20 cellular contexts compared by ENCODE assay signal in genomic region chr22:36037102-36037758, GRCh38.
"Had no signal": no experiment of that assay in that cellular context is flagged by ENCODE, and none has a peak within 500 bp of the region (broad histone marks: within the 10 kb centered on the region; RNA-seq: fewer than 3 reads in every experiment).

No MANE protein-coding gene starts in this region.

- H3K9me3 Mint-ChIP-seq: activated CD4-positive, alpha-beta T cell treated with anti-CD3 and anti-CD28 coated beads, Interleukin-2, amount 10 ng/mL, durations not matched to agents 7 days and 5 days; activated T-cell treated with anti-CD3 and anti-CD28 coated beads, Interleukin-2, amount 50 U/mL, for 72 hours had no signal

- ATAC-seq: activated CD4-positive, CD25-positive, alpha-beta regulatory T cell treated with anti-CD3 and anti-CD28 coated beads, Interleukin-2, amount 50 U/mL, for 24 hours; activated T-cell treated with anti-CD3 and anti-CD28 coated beads, Interleukin-2, amount 50 U/mL, for 72 hours; left colon; stimulated activated naive CD8-positive, alpha-beta T cell treated with anti-CD3 and anti-CD28 coated beads, Interleukin-15, Interleukin-2, amounts not matched to agents 100 U/mL and 50 U/mL, for 24 hours had no signal

- H3K9me3 ChIP-seq: ovary, tibial artery had no signal

- H3K27me3 ChIP-seq: esophagus muscularis mucosa, ovary, tibial artery had no signal

- H3K4me1 ChIP-seq: tibial artery had no signal

- H3K27ac ChIP-seq: esophagus muscularis mucosa, ovary, tibial artery had no signal

- H3K4me3 ChIP-seq: esophagus muscularis mucosa, lung, ovary, tibial artery had no signal

- DNase-seq: activated CD4-positive, alpha-beta T cell treated with anti-CD3 and anti-CD28 coated beads, Interleukin-2, amount 10 ng/mL, durations not matched to agents 7 days and 5 days; activated CD8-positive, alpha-beta memory T cell treated with anti-CD3 and anti-CD28 coated beads, Interleukin-2, amount 50 U/mL, for 48 hours; activated effector memory CD4-positive, alpha-beta T cell treated with anti-CD3 and anti-CD28 coated beads, Interleukin-2, amount 50 U/mL, for 16 hours; activated naive CD4-positive, alpha-beta T cell treated with anti-CD3 and anti-CD28 coated beads, Interleukin-2, amount 50 U/mL, for 16 hours; activated T-cell treated with anti-CD3 and anti-CD28 coated beads, Interleukin-2, amount 50 U/mL, for 72 hours; effector CD8-positive, alpha-beta T cell; left colon; midbrain; ovary; stimulated activated CD4-positive, alpha-beta T cell treated with anti-CD3 and anti-CD28 coated beads, Interleukin-12 subunit alpha, Interleukin-12 subunit beta, amount 100 ng/mL, for 4 hours; stimulated activated CD4-positive, alpha-beta T cell treated with anti-CD3 and anti-CD28 coated beads, Interleukin-1b, Interleukin-23, amount 100 ng/mL, for 48 hours; stimulated activated CD8-positive, alpha-beta memory T cell treated with anti-CD3 and anti-CD28 coated beads, Interleukin-4, amount 100 ng/mL, for 48 hours; stimulated activated naive CD8-positive, alpha-beta T cell treated with anti-CD3 and anti-CD28 coated beads, Interleukin-15, Interleukin-2, amounts not matched to agents 100 U/mL and 50 U/mL, for 24 hours; substantia nigra; tibial artery had no signal

- H3K4me1 Mint-ChIP-seq: activated CD4-positive, alpha-beta T cell treated with anti-CD3 and anti-CD28 coated beads, Interleukin-2, amount 10 ng/mL, durations not matched to agents 7 days and 5 days had no signal

- H3K27ac Mint-ChIP-seq: activated CD4-positive, alpha-beta T cell treated with anti-CD3 and anti-CD28 coated beads, Interleukin-2, amount 10 ng/mL, durations not matched to agents 7 days and 5 days; activated T-cell treated with anti-CD3 and anti-CD28 coated beads, Interleukin-2, amount 50 U/mL, for 72 hours; dendritic cell treated with granulocyte-macrophage colony-stimulating factor and Interleukin-4, amounts not matched to agents 40 ng/mL and 50 ng/mL, for 4 days; T-helper 1 cell treated with Interleukin-12 subunit alpha and Interleukin-12 subunit beta and Interleukin-4 antibody, amounts not matched to agents 30 μg/mL and 1 μg/mL, for 36 hours had no signal

- H3K4me3 Mint-ChIP-seq: activated CD4-positive, alpha-beta T cell treated with anti-CD3 and anti-CD28 coated beads, Interleukin-2, amount 10 ng/mL, durations not matched to agents 7 days and 5 days; activated T-cell treated with anti-CD3 and anti-CD28 coated beads, Interleukin-2, amount 50 U/mL, for 72 hours; dendritic cell treated with granulocyte-macrophage colony-stimulating factor and Interleukin-4, amounts not matched to agents 40 ng/mL and 50 ng/mL, for 4 days; T-helper 1 cell treated with Interleukin-12 subunit alpha and Interleukin-12 subunit beta and Interleukin-4 antibody, amounts not matched to agents 30 μg/mL and 1 μg/mL, for 36 hours had no signal

- H3K36me3 ChIP-seq: esophagus muscularis mucosa, ovary, tibial artery had no signal
